Comparison of ENCODE assay signal across 2 cellular contexts in the genomic region with DNA sequence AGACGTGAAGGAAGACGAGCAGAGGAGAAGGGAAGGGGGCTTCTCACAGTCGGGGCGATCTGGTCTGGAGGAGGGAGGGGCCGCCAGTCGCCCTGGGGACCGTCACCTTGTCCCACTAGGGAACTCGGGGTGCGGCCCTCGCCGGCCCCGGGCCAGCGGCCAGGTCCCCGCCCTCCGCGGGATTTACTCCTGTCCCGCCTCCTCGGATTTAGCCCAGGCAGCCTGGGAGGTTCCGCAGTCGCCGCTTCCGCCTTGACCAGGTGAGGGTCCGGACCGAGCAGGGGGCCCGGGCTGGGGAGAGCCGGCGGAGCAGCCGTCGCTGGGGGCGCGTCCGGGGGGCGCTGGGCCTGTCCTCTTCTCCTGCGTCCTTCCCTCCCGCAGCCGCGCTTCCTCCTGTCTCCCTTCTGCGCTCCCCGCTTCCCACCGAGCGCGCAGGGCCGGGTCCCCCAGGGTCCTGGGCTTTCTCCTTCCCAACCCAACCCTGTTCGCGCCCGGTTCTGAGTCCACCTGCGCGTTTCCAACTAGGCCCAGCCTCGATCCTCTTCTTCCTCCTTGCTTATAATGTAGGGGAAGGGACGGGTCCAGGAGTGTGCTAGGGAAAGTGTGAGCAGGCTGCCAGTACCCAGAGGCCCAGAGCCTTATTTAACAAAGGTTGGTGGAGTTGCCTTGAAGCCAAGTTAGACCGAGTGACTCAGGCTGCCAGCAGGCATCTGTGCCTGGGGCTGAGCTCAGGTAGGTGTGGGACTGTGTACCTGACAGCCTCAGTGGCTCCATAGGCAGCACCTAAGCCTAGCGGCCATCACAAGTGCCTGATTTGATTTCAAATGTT.
TF ChIP-seq lines count a peak whose summit lies in the region.

Gene TNK1 (plus strand): TSS at position 235 of the 829 bp plus-strand sequence. CDS start 1,838 bp downstream, outside the sequence.

TF ChIP-seq in GM23338, 12 proteins besides CTCF, POLR2A, EP300 and RAD21:
- TF ChIP-seq POLR2AphosphoS5 (IDR thresholded peaks at IDR 0.05; ENCODE audit: low read depth) (peak; percentile 78), NANOG (IDR thresholded peaks at IDR 0.05; ENCODE audit: borderline replicate concordance) (no peak), STAT1 (IDR thresholded peaks at IDR 0.05; ENCODE audit: unreplicated experiment) (no peak)

TF ChIP-seq in K562, 482 proteins besides CTCF, POLR2A, EP300 and RAD21:
- peak; percentile 26; the same call in 1 of the 2 replicates for TF ChIP-seq ARID4B (CRISPR knock-in tag; IDR thresholded peaks at IDR 0.05)
- TF ChIP-seq, protein P1, sequence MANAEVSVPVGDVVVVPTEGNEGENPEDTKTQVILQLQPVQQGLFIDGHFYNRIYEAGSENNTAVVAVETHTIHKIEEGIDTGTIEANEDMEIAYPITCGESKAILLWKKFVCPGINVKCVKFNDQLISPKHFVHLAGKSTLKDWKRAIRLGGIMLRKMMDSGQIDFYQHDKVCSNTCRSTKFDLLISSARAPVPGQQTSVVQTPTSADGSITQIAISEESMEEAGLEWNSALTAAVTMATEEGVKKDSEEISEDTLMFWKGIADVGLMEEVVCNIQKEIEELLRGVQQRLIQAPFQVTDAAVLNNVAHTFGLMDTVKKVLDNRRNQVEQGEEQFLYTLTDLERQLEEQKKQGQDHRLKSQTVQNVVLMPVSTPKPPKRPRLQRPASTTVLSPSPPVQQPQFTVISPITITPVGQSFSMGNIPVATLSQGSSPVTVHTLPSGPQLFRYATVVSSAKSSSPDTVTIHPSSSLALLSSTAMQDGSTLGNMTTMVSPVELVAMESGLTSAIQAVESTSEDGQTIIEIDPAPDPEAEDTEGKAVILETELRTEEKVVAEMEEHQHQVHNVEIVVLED (CRISPR knock-in tag; IDR thresholded peaks at IDR 0.05), result no peak
- TF ChIP-seq ZNF408 (CRISPR knock-in tag; IDR thresholded peaks at IDR 0.05; ENCODE audit: low read depth), result no peak
- TF ChIP-seq GABPB1 (CRISPR knock-in tag; IDR thresholded peaks at IDR 0.05), result 0 out of 2 replicates have a peak, but pooled peaks have one; percentile 20
- TF ChIP-seq KDM5B (IDR thresholded peaks at IDR 0.05; ENCODE audit: insufficient replicate concordance, low read depth, low read length), result peak; percentile 84
- peak in 1 of 2 experiments; percentile 51; a peak in 1 of 4 replicates for TF ChIP-seq RCOR1 (IDR thresholded peaks at IDR 0.05; ENCODE audit: borderline replicate concordance in 1 of 2, low read depth in 2 of 2, low read length in 2 of 2)
- peak; percentile 42; the same call in 1 of the 2 replicates for TF ChIP-seq ELF1 (tag; IDR thresholded peaks at IDR 0.05)
- TF ChIP-seq OTX1 (CRISPR knock-in tag; IDR thresholded peaks at IDR 0.05), result no peak
- TF ChIP-seq SPI1 (IDR thresholded peaks at IDR 0.05; ENCODE audit: borderline replicate concordance, low read depth, low read length), result 0 out of 2 replicates have a peak, but pooled peaks have one; percentile 0
- TF ChIP-seq TAF1 (IDR thresholded peaks at IDR 0.05; ENCODE audit: control insufficient read depth, extremely low read depth, insufficient read depth, low read length, severe bottlenecking), result peak; percentile 28
- TF ChIP-seq RB1 (IDR thresholded peaks at IDR 0.05; ENCODE audit: low read depth), result peak; percentile 42; the same call in 1 of the 2 replicates
- TF ChIP-seq CHD4 (IDR thresholded peaks at IDR 0.05; ENCODE audit: insufficient read depth, insufficient replicate concordance, low read depth, low read length, poor library complexity, severe bottlenecking), result no peak
- peak; percentile 74 for TF ChIP-seq RBFOX2 (IDR thresholded peaks at IDR 0.05; ENCODE audit: low read depth, low read length)
- TF ChIP-seq POLR2G (IDR thresholded peaks at IDR 0.05; ENCODE audit: low read depth, low read length), result peak; percentile 84
- peak; percentile 67; the same call in 1 of the 2 replicates for TF ChIP-seq PHF8 (IDR thresholded peaks at IDR 0.05; ENCODE audit: borderline replicate concordance, low read length)
- TF ChIP-seq ZBTB7A (IDR thresholded peaks at IDR 0.05; ENCODE audit: borderline replicate concordance, control insufficient read depth, low read depth, low read length), result peak; percentile 61; the same call in 1 of the 2 replicates
- TF ChIP-seq L3MBTL2 (IDR thresholded peaks at IDR 0.05), result peak; percentile 41; the same call in 1 of the 2 replicates
- TF ChIP-seq NFIC (IDR thresholded peaks at IDR 0.05), result peak; percentile 62; the same call in 1 of the 2 replicates
- peak; percentile 54 for TF ChIP-seq TBP (optimal IDR thresholded peaks at IDR 0.05; ENCODE audit: low read depth, low read length)
- TF ChIP-seq ZFX (CRISPR knock-in tag; IDR thresholded peaks at IDR 0.05), result peak; percentile 71
- TF ChIP-seq, protein P2, sequence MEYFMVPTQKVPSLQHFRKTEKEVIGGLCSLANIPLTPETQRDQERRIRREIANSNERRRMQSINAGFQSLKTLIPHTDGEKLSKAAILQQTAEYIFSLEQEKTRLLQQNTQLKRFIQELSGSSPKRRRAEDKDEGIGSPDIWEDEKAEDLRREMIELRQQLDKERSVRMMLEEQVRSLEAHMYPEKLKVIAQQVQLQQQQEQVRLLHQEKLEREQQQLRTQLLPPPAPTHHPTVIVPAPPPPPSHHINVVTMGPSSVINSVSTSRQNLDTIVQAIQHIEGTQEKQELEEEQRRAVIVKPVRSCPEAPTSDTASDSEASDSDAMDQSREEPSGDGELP (CRISPR knock-in tag; IDR thresholded peaks at IDR 0.05; ENCODE audit: borderline replicate concordance), result 0 out of 2 replicates have a peak, but pooled peaks have one; percentile 26
- peak; percentile 36; the same call in 1 of the 2 replicates for TF ChIP-seq SUPT5H (IDR thresholded peaks at IDR 0.05)
- no peak for TF ChIP-seq ESRRA (IDR thresholded peaks at IDR 0.05; ENCODE audit: borderline replicate concordance, low read depth)
- peak; percentile 46 for TF ChIP-seq PHF20 (IDR thresholded peaks at IDR 0.05; ENCODE audit: partially characterized antibody)
